8 cellular contexts compared by ENCODE assay signal in the genomic region with DNA sequence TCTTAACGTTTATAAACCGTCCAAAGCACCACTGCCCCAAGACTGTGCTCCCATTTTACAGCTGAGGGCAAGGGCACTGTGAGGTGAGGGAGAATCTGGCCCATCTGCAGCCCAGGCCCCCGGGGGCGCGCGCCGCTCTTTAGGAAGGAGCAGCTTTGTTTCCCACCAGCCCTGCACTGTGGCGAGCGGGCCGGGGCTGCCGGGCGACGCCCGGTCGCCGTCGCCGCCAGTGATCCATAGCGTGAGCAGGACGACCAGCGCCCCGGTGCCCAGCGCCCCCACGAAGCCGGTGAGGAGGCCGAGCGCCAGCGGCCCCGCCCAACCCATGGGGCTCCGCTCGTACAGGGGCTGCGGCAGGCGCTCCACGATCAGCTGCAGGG. TPM values are rescaled to one million over a fixed set of nuclear protein-coding genes. Genes with fewer than 3 reads are reported as not detected.
DNase-seq lines count a peak whose midpoint lies in the region; ATAC-seq and TF ChIP-seq lines count a peak whose summit lies in the region.
"Had no signal": no experiment of that assay in that cellular context is flagged by ENCODE, and none has a peak within 500 bp of the region (broad histone marks: within the 10 kb centered on the region; RNA-seq: fewer than 3 reads in every experiment).

No MANE protein-coding gene starts in this region.

- ATAC-seq in HG03378 (IDR thresholded peaks at IDR 0.05; ENCODE audit: unreplicated experiment), result no peak

- WGBS in H9 (ENCODE audit: extremely low coverage, insufficient read length, low lambda C conversion rate), result no CpG with 5 or more reads among the region's 34 CpGs

- no peak overlapping the region for H2BK15ac ChIP-seq in H9 (ENCODE audit: low read depth, low read length)

- H3K18ac ChIP-seq in H9 (ENCODE audit: insufficient read length, low read depth, low read length), result no peak overlapping the region

- peaks cover 0 to 4% (median 0%) of the 10 kb centered on the region in 3 experiments; a peak in 2 of 7 replicates for H3K36me3 Mint-ChIP-seq in H9 (ENCODE audit: insufficient read depth in 1 of 3, low read depth in 3 of 3)
- H3K36me3 Mint-ChIP-seq in activated naive CD8-positive, alpha-beta T cell treated with anti-CD3 and anti-CD28 coated beads for 36 hours, result no peaks in the 10 kb centered on the region
- no peaks in the 10 kb centered on the region for H3K36me3 Mint-ChIP-seq in immature natural killer cell

- no peaks in the 10 kb centered on the region for H3K79me1 ChIP-seq in H9 (ENCODE audit: insufficient read depth, low read depth, low read length, poor library complexity, severe bottlenecking)

- peaks cover 4% of the 10 kb centered on the region for H3K23me2 ChIP-seq in H9 (ENCODE audit: insufficient read length, low read depth, low read length, poor library complexity, severe bottlenecking)

- H3K27me3 ChIP-seq in H9 (ENCODE audit: insufficient read depth, low read length), result peaks cover 4% of the 10 kb centered on the region; the same call in 1 of the 2 replicates
- peaks cover 15 to 34% (median 25%) of the 10 kb centered on the region in 3 donors for H3K27me3 ChIP-seq in skeletal muscle tissue (ENCODE audit: control insufficient read depth in 3 of 3, insufficient read depth in 3 of 3, low read length in 3 of 3)

- H3K4ac ChIP-seq in H9 (ENCODE audit: low read depth, low read length), result no peak overlapping the region

- no peak overlapping the region for H4K8ac ChIP-seq in H9 (replicated peaks; ENCODE audit: insufficient read length, low read depth, low read length)

- no peak overlapping the region for H2BK12ac ChIP-seq in H9 (ENCODE audit: insufficient read length, low read depth, low read length)

- H3T11ph ChIP-seq in H9 (ENCODE audit: low read length), result no peak overlapping the region

- H3K27ac ChIP-seq in H9 (ENCODE audit: insufficient read length, low read depth, low read length) (no peak overlapping the region), skeletal muscle tissue (ENCODE audit: low read depth, low read length) (no peak overlapping the region)

- H3K4me2 ChIP-seq in H9 (ENCODE audit: insufficient read depth, insufficient read length, low read length), result peak overlapping the region; percentile 22

- no peak overlapping the region for H3K23ac ChIP-seq in H9 (ENCODE audit: insufficient read length, low read depth, low read length)

- in situ Hi-C loops in KBM-7 (cut with MboI; ENCODE audit: low pct_unique_long_range_greater_than_20kb, low sequenced_read_pairs), result no loop called here

- H3K4me3 ChIP-seq in skeletal muscle tissue (ENCODE audit: low read length in 3 of 3), result peak overlapping the region in 2 of 3 donors; percentile 20 to 66

- H4K20me1 ChIP-seq in H9 (ENCODE audit: control insufficient read depth, insufficient read depth, insufficient read length), result no peaks in the 10 kb centered on the region

- no peak overlapping the region for H2AFZ ChIP-seq in H9 (ENCODE audit: low read length)

- H3K14ac ChIP-seq in H9 (ENCODE audit: insufficient read depth, low read length), result no peak overlapping the region

- H3K9me3 Mint-ChIP-seq in H9, result no peaks in the 10 kb centered on the region
- H3K9me3 Mint-ChIP-seq in activated naive CD8-positive, alpha-beta T cell treated with anti-CD3 and anti-CD28 coated beads for 36 hours, result no peaks in the 10 kb centered on the region
- H3K9me3 Mint-ChIP-seq in immature natural killer cell, result no peaks in the 10 kb centered on the region
- H3K9me3 Mint-ChIP-seq: activated T-helper 2 cell treated with anti-CD3 and anti-CD28 coated beads, Interferon-gamma antibody, Interleukin-2, Interleukin-4, amounts not matched to agents 10 μg/mL and 5 μg/mL and 100 μg/mL, durations not matched to agents 14 hours and 24 hours and 36 hours had no signal

- no peak overlapping the region for H2BK120ac ChIP-seq in H9 (ENCODE audit: low read depth, low read length, poor library complexity, severe bottlenecking)

- H4K91ac ChIP-seq in H9 (ENCODE audit: insufficient read length, low read depth, low read length), result no peak overlapping the region

- no peak overlapping the region for H3K9ac ChIP-seq in H9 (ENCODE audit: extremely low read depth, insufficient read length, low read length)
- peak overlapping the region in 1 of 3 donors; percentile 33 for H3K9ac ChIP-seq in skeletal muscle tissue (ENCODE audit: low read depth in 1 of 3, low read length in 3 of 3)

- peaks cover 25 to 53% of the 10 kb centered on the region in 2 experiments for H3K4me1 Mint-ChIP-seq in H9
- H3K4me1 Mint-ChIP-seq in activated naive CD8-positive, alpha-beta T cell treated with anti-CD3 and anti-CD28 coated beads for 36 hours, result peaks cover 12% of the 10 kb centered on the region
- peaks cover 12 to 14% of the 10 kb centered on the region in 2 donors for H3K4me1 Mint-ChIP-seq in immature natural killer cell

- H2BK5ac ChIP-seq in H9 (ENCODE audit: insufficient read length, low read length), result no peak overlapping the region

- H3K4me3 Mint-ChIP-seq in H9 (peak overlapping the region; percentile 50 to 77), immature natural killer cell (peak overlapping the region; percentile 55 to 72 (median 68))
- H3K4me3 Mint-ChIP-seq in activated naive CD8-positive, alpha-beta T cell treated with anti-CD3 and anti-CD28 coated beads for 36 hours, result peak overlapping the region; percentile 35

- H3K36me3 ChIP-seq in skeletal muscle tissue (ENCODE audit: control insufficient read depth in 3 of 3, insufficient read depth in 3 of 3, low read length in 3 of 3), result no peaks in the 10 kb centered on the region

- no peak for TF ChIP-seq CTCF in H9 (conservative IDR thresholded peaks at IDR 0.05)

- H3K27ac Mint-ChIP-seq in H9 (peak overlapping the region in 1 of 3 experiments; percentile 56; a peak in 1 of 7 replicates), immature natural killer cell (peak overlapping the region in 2 of 6 donors; percentile 19 to 76)
- no peak overlapping the region for H3K27ac Mint-ChIP-seq in activated naive CD8-positive, alpha-beta T cell treated with anti-CD3 and anti-CD28 coated beads for 36 hours
- H3K27ac Mint-ChIP-seq: activated T-helper 2 cell treated with anti-CD3 and anti-CD28 coated beads, Interferon-gamma antibody, Interleukin-2, Interleukin-4, amounts not matched to agents 10 μg/mL and 5 μg/mL and 100 μg/mL, durations not matched to agents 14 hours and 24 hours and 36 hours had no signal

- H3K9me3 ChIP-seq in H9 (ENCODE audit: control insufficient read depth, low read depth, low read length), result no peaks in the 10 kb centered on the region
- H3K9me3 ChIP-seq in skeletal muscle tissue (ENCODE audit: control insufficient read depth in 3 of 3, low read length in 3 of 3), result no peaks in the 10 kb centered on the region

- H4K5ac ChIP-seq in H9 (ENCODE audit: insufficient read length, low read depth, low read length), result no peak overlapping the region

- H2BK20ac ChIP-seq in H9 (ENCODE audit: low read depth, low read length, poor library complexity, severe bottlenecking), result no peak overlapping the region

- H3K4me1 ChIP-seq in H9 (ENCODE audit: insufficient read depth, low read length) (no peaks in the 10 kb centered on the region), skeletal muscle tissue (ENCODE audit: control insufficient read depth in 3 of 3, insufficient read depth in 3 of 3, low read length in 3 of 3) (peaks cover 0 to 7% (median 4%) of the 10 kb centered on the region in 3 donors)

- H3K27me3 Mint-ChIP-seq in H9 (ENCODE audit: low read depth), result peaks cover 47% of the 10 kb centered on the region
- H3K27me3 Mint-ChIP-seq in activated naive CD8-positive, alpha-beta T cell treated with anti-CD3 and anti-CD28 coated beads for 36 hours, result peaks cover 7% of the 10 kb centered on the region
- H3K27me3 Mint-ChIP-seq in immature natural killer cell (ENCODE audit: low read depth in 3 of 3), result peaks cover 1 to 4% (median 2%) of the 10 kb centered on the region in 3 donors

- H3K79me2 ChIP-seq in H9 (ENCODE audit: insufficient read depth, low read length), result no peaks in the 10 kb centered on the region

- DNase-seq in H9, result no peak
- DNase-seq in activated naive CD8-positive, alpha-beta T cell treated with anti-CD3 and anti-CD28 coated beads for 36 hours, result no peak
- DNase-seq in immature natural killer cell, result no peak
- no peak for DNase-seq in GM19240 (ENCODE audit: insufficient read length, low spot score)
- no peak for DNase-seq in KBM-7

- no peak overlapping the region for H2AK5ac ChIP-seq in H9 (ENCODE audit: insufficient read length, low read length)

- H3K56ac ChIP-seq in H9 (ENCODE audit: insufficient read length, low read depth, low read length), result no peak overlapping the region

RNA-seq across cellular contexts. Expression of a gene that starts 34.6 kb away (rescaled TPM):
- total RNA-seq in H9 (2021) (19.5 and 19.7 TPM in 2 replicates), skeletal muscle tissue (1.0 TPM)
- under 1 TPM; 0.29 to 0.40 TPM for total RNA-seq in activated naive CD8-positive, alpha-beta T cell treated with anti-CD3 and anti-CD28 coated beads for 36 hours
- polyA plus RNA-seq in immature natural killer cell, result under 1 TPM in 1 of 3 donors, not detected in 2; 0.07 TPM

Comparison
In these comparisons a context has a peak if more than half of its experiments do, and no peak if none do; other contexts are left out.
1. RNA of a gene that starts 34.6 kb away (total RNA-seq): 19.5 to 19.7 TPM in H9; 1.0 TPM in skeletal muscle tissue (single experiment) and 0.29 to 0.40 TPM in activated naive CD8-positive, alpha-beta T cell treated with anti-CD3 and anti-CD28 coated beads for 36 hours; every median in the first group is over 10 times any median in the second.
2. Peak in every context shown above with its lines, with median percentiles within 50 percentile points of each other: H3K4me3 Mint-ChIP-seq.